In the genomic region with DNA sequence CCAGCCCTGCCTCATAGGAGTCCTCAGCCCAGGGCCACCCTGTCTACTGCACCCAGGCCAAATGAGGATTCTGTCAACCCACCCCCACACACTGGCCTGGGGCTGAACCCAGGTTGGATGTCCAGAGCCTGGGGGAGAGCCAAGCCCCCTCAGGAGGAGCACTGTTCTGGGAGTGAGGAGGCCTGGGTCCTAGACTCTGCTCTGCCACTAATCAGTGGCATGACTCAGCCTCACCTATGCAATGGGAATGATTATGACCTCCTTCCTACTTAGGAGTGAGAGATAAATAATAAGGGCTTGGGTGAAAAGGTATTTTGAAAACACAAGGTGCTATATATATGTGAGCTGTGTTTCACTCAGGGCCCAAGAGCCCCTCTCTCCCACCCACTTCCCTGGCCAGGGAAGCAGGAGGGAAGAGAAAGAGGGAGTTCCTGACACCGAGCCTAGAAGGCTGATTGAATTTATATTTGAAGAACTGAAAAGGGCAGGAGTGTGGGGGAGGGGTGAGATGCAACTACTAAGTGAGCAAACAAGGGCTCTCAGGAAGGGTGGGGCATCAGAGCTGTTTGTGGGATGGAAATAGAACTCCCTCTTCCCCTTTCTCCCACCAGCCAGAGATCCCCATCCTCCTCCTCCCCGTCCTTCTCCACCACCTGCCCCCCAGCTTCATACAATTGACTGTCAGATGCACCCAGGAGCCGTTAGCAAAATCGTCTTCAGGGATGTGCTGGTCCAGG, we compare ENCODE assay signal across 11 cellular contexts. TPM values are rescaled to one million over a fixed set of nuclear protein-coding genes. Genes with fewer than 3 reads are reported as not detected.
DNase-seq lines count a peak whose midpoint lies in the region; ATAC-seq and TF ChIP-seq lines count a peak whose summit lies in the region.
"Had no signal": no experiment of that assay in that cellular context is flagged by ENCODE, and none has a peak within 500 bp of the region (broad histone marks: within the 10 kb centered on the region; RNA-seq: fewer than 3 reads in every experiment).

No MANE protein-coding gene starts in this region.

- H3K4me3 ChIP-seq in duodenal mucosa (ENCODE audit: low read depth in 1 of 2, low read length in 2 of 2) (peak overlapping the region in 1 of 2 donors; percentile 4), stomach (no peak overlapping the region)
- H3K4me3 ChIP-seq: K562 had no signal

- H3K4me3 Mint-ChIP-seq in T-helper 2 cell treated with Interferon-gamma antibody and Interleukin-4, amounts not matched to agents 5 μg/mL and 100 μg/mL, for 36 hours = peak overlapping the region; percentile 42
- no peak overlapping the region for H3K4me3 Mint-ChIP-seq in activated CD4-positive, alpha-beta T cell treated with anti-CD3 and anti-CD28 coated beads for 36 hours
- H3K4me3 Mint-ChIP-seq: activated CD8-positive, alpha-beta T cell treated with anti-CD3 and anti-CD28 coated beads, Interleukin-2, amount 10 ng/mL, durations not matched to agents 7 days and 5 days had no signal

- no peak for TF ChIP-seq CTCF in stomach (IDR thresholded peaks at IDR 0.05)

- CTCF ChIA-PET in activated CD4-positive, alpha-beta T cell treated with anti-CD3 and anti-CD28 coated beads for 36 hours (lab: Charles Lee) = interaction anchor here (0.7 to 12.5 kb wide), 9 partner anchors 9 to 143 kb away, joined by 3 to 237 read pairs (median 5); a partner anchor contains a TSS

- H3K27ac ChIP-seq in duodenal mucosa (ENCODE audit: low read depth, low read length) (peak overlapping the region; percentile 33), stomach (peak overlapping the region; percentile 21 to 74 (median 62))

- no peak for TF ChIP-seq POLR2A in stomach (IDR thresholded peaks at IDR 0.05)

- H3K27me3 ChIP-seq in duodenal mucosa (ENCODE audit: control insufficient read depth in 1 of 2, insufficient read depth in 2 of 2, low read length in 2 of 2) (peaks cover 0 to 3% of the 10 kb centered on the region in 2 donors), stomach (peaks cover 0 to 27% (median 0%) of the 10 kb centered on the region in 3 donors)

- H3K4me1 Mint-ChIP-seq in T-helper 2 cell treated with Interferon-gamma antibody and Interleukin-4, amounts not matched to agents 5 μg/mL and 100 μg/mL, for 36 hours (ENCODE audit: low read depth) = peaks cover 18% of the 10 kb centered on the region
- H3K4me1 Mint-ChIP-seq in activated CD4-positive, alpha-beta T cell treated with anti-CD3 and anti-CD28 coated beads for 36 hours = peaks cover 5% of the 10 kb centered on the region

- peaks cover 14% of the 10 kb centered on the region for H3K27me3 Mint-ChIP-seq in T-helper 2 cell treated with Interferon-gamma antibody and Interleukin-4, amounts not matched to agents 5 μg/mL and 100 μg/mL, for 36 hours (ENCODE audit: low read depth)
- H3K27me3 Mint-ChIP-seq in activated CD4-positive, alpha-beta T cell treated with anti-CD3 and anti-CD28 coated beads for 36 hours = peaks cover 4% of the 10 kb centered on the region

- H3K36me3 ChIP-seq in duodenal mucosa (ENCODE audit: control insufficient read depth in 1 of 2, insufficient read depth in 2 of 2, low read length in 2 of 2) (no peaks in the 10 kb centered on the region), stomach (no peaks in the 10 kb centered on the region)
- H3K36me3 ChIP-seq: neutrophil had no signal

- H3K9ac ChIP-seq in duodenal mucosa (ENCODE audit: low read depth in 1 of 2, low read length in 2 of 2) = peak overlapping the region; percentile 41 to 47

- H3K4me1 ChIP-seq in duodenal mucosa (ENCODE audit: control insufficient read depth in 1 of 2, insufficient read depth in 2 of 2, low read length in 2 of 2) (peaks cover 48 to 49% of the 10 kb centered on the region in 2 donors), stomach (peaks cover 12 to 35% (median 22%) of the 10 kb centered on the region in 4 donors)

- ATAC-seq in GM19023 (IDR thresholded peaks at IDR 0.05; ENCODE audit: unreplicated experiment) = no peak
- no peak for ATAC-seq in activated CD4-positive, alpha-beta T cell treated with anti-CD3 and anti-CD28 coated beads for 36 hours

- POLR2A ChIA-PET in activated CD4-positive, alpha-beta T cell treated with anti-CD3 and anti-CD28 coated beads for 36 hours (lab: Charles Lee) = no interaction called here

- no peaks in the 10 kb centered on the region for H3K36me3 Mint-ChIP-seq in T-helper 2 cell treated with Interferon-gamma antibody and Interleukin-4, amounts not matched to agents 5 μg/mL and 100 μg/mL, for 36 hours (ENCODE audit: low read depth)
- H3K36me3 Mint-ChIP-seq in activated CD4-positive, alpha-beta T cell treated with anti-CD3 and anti-CD28 coated beads for 36 hours (ENCODE audit: low read depth) = no peaks in the 10 kb centered on the region

- no peak for DNase-seq in T-helper 2 cell treated with Interferon-gamma antibody and Interleukin-4, amounts not matched to agents 5 μg/mL and 100 μg/mL, for 36 hours (ENCODE audit: low spot score)
- DNase-seq in T-helper 2 cell = no peak
- DNase-seq in NOMO-1 (lab: John Stamatoyannopoulos, UW; ENCODE audit: unreplicated experiment in 2 of 2) = peak; percentile 66 to 75
- DNase-seq in stomach = peak; percentile 57
- no peak for DNase-seq in kidney tubule cell (ENCODE audit: low spot score)
- no peak for DNase-seq in activated CD4-positive, alpha-beta T cell treated with anti-CD3 and anti-CD28 coated beads for 36 hours

- H3K9me3 Mint-ChIP-seq in T-helper 2 cell treated with Interferon-gamma antibody and Interleukin-4, amounts not matched to agents 5 μg/mL and 100 μg/mL, for 36 hours = no peaks in the 10 kb centered on the region
- H3K9me3 Mint-ChIP-seq in activated CD4-positive, alpha-beta T cell treated with anti-CD3 and anti-CD28 coated beads for 36 hours (ENCODE audit: low read depth) = no peaks in the 10 kb centered on the region

- H3K9me3 ChIP-seq in duodenal mucosa (ENCODE audit: control insufficient read depth in 1 of 2, low read length in 2 of 2) (no peaks in the 10 kb centered on the region), stomach (no peaks in the 10 kb centered on the region)
- H3K9me3 ChIP-seq: neutrophil had no signal

- intact Hi-C loops in stomach (cut with DNase I; ENCODE audit: low total_unique reads) = no loop called here
- intact Hi-C loops in activated CD4-positive, alpha-beta T cell treated with anti-CD3 and anti-CD28 coated beads for 36 hours (cut with DNase I, micrococcal nuclease) = loop anchor here (2.0 to 5.0 kb wide), 3 partner anchors 145 to 440 kb away; a partner anchor contains a TSS

- no peak overlapping the region for H3K27ac Mint-ChIP-seq in T-helper 2 cell treated with Interferon-gamma antibody and Interleukin-4, amounts not matched to agents 5 μg/mL and 100 μg/mL, for 36 hours
- H3K27ac Mint-ChIP-seq in activated CD4-positive, alpha-beta T cell treated with anti-CD3 and anti-CD28 coated beads for 36 hours = no peak overlapping the region
- H3K27ac Mint-ChIP-seq: activated CD8-positive, alpha-beta T cell treated with anti-CD3 and anti-CD28 coated beads, Interleukin-2, amount 10 ng/mL, durations not matched to agents 7 days and 5 days had no signal

- TF ChIP-seq EP300 in stomach (IDR thresholded peaks at IDR 0.05) = no peak

- WGBS in stomach, 5 donors = 17 to 37% (median 34%) methylated on average over 3 to 4 of the region's 4 CpGs

RNA-seq across cellular contexts. Expression of a gene that starts 8.2 kb away (rescaled TPM):
- total RNA-seq in stomach = 10 to 100 TPM in 3 of 5 donors, 1 to 10 TPM in 2; 4.9 to 36.2 (median 15.6) TPM
- polyA plus RNA-seq in stomach = 1 to 10 TPM; 2.0 to 8.2 (median 7.3) TPM
- total RNA-seq in activated CD4-positive, alpha-beta T cell treated with anti-CD3 and anti-CD28 coated beads for 36 hours = under 1 TPM in 1 of 2 experiments, not detected in 1; 0.07 TPM
- total RNA-seq: activated CD8-positive, alpha-beta T cell treated with anti-CD3 and anti-CD28 coated beads, Interleukin-2, amount 10 ng/mL, durations not matched to agents 7 days and 5 days had no signal

RNA-seq across cellular contexts. Expression of a gene that starts 11.9 kb away (rescaled TPM):
- 100 to 1,000 TPM in 4 of 5 donors, 10 to 100 TPM in 1; 49.0 to 445 (median 239) TPM for total RNA-seq in stomach
- polyA plus RNA-seq in stomach = 1,000 to 10,000 TPM in 1 of 3 donors, 100 to 1,000 TPM in 2; 306 to 1,290 (median 583) TPM
- 100 to 1,000 TPM; 410 to 495 TPM for total RNA-seq in activated CD4-positive, alpha-beta T cell treated with anti-CD3 and anti-CD28 coated beads for 36 hours

RNA-seq across cellular contexts. Expression of a gene that starts 16.9 kb away (rescaled TPM):
- total RNA-seq in stomach = not detected
- polyA plus RNA-seq in stomach = under 1 TPM in 1 of 3 donors, not detected in 2; 0.87 TPM
- total RNA-seq in activated CD4-positive, alpha-beta T cell treated with anti-CD3 and anti-CD28 coated beads for 36 hours = not detected
- total RNA-seq: activated CD8-positive, alpha-beta T cell treated with anti-CD3 and anti-CD28 coated beads, Interleukin-2, amount 10 ng/mL, durations not matched to agents 7 days and 5 days; K562 had no signal

RNA-seq across cellular contexts. Expression of a gene that starts 37.2 kb away (rescaled TPM):
- 1 to 10 TPM in 1 of 5 donors, under 1 TPM in 1, not detected in 3; 0.73 to 1.0 TPM for total RNA-seq in stomach
- under 1 TPM in 2 of 3 donors, not detected in 1; 0.30 to 0.31 TPM for polyA plus RNA-seq in stomach
- 1 to 10 TPM in 1 of 2 experiments, under 1 TPM in 1; 0.98 to 1.1 TPM for total RNA-seq in activated CD4-positive, alpha-beta T cell treated with anti-CD3 and anti-CD28 coated beads for 36 hours

Comparison
In these comparisons a context has a peak if more than half of its experiments do, and no peak if none do; other contexts are left out.
1. DNase-seq: peak in NOMO-1 (2 of 2) and stomach (single experiment); none in T-helper 2 cell treated with Interferon-gamma antibody and Interleukin-4, amounts not matched to agents 5 μg/mL and 100 μg/mL, for 36 hours (single experiment), T-helper 2 cell (0 of 5), kidney tubule cell (single experiment) and activated CD4-positive, alpha-beta T cell treated with anti-CD3 and anti-CD28 coated beads for 36 hours (single experiment).
2. RNA of a gene that starts 8.2 kb away (total RNA-seq): 4.9 to 36.2 TPM in stomach; 0.07 TPM in activated CD4-positive, alpha-beta T cell treated with anti-CD3 and anti-CD28 coated beads for 36 hours; every median in the first group is over 4 times any median in the second.